9 cellular contexts compared by ENCODE assay signal in the genomic region with DNA sequence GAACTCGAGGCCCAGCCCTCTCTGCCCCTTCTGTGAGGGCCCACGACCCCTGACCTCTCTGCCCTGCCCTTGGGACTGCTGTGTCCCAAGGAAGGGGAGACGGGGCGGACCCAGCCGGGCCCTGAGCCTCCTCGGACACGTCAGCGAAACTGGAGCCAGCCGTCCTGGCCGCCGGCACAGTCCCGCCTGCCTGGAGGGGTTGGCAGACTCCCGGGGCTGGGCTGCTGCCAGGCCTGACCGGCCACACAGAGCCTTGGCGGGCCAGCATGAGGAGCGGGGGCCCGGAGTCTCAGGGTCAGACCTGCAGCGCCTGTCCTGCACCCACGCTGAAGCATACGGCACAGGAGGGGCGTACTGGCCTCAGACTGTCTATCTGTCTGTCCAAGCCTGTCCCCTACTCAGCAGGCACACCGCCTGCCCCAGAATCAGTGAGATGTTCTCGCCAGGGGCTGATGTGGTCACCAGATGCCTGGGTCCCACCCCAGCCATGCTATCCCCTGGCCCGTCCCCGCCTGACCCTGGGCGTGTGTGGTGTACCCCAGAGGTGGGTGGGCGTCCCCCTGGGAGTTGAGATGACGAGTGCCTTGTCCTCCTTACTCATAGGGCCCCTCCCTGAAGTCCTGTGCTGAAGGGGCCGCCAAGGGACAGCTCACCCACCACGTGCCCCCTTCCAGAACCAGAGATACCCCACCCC. TPM values are rescaled to one million over a fixed set of nuclear protein-coding genes. Genes with fewer than 3 reads are reported as not detected.
DNase-seq lines count a peak whose midpoint lies in the region; ATAC-seq and TF ChIP-seq lines count a peak whose summit lies in the region.
"Had no signal": no experiment of that assay in that cellular context is flagged by ENCODE, and none has a peak within 500 bp of the region (broad histone marks: within the 10 kb centered on the region; RNA-seq: fewer than 3 reads in every experiment).

No MANE protein-coding gene starts in this region.

- H3K4me1 ChIP-seq in HUES48 (ENCODE audit: control insufficient read depth, insufficient read depth, low read length) (peaks cover 54% of the 10 kb centered on the region), right lobe of liver (peaks cover 0 to 76% (median 25%) of the 10 kb centered on the region in 4 donors), subcutaneous abdominal adipose tissue (ENCODE audit: control insufficient read depth in 5 of 5, insufficient read depth in 5 of 5, low read length in 5 of 5) (peaks cover 3 to 75% (median 67%) of the 10 kb centered on the region in 5 donors)

- no peaks in the 10 kb centered on the region for H3K27me3 Mint-ChIP-seq in activated naive CD4-positive, alpha-beta T cell treated with anti-CD3 and anti-CD28 coated beads, Interleukin-2, amount 10 ng/mL, durations not matched to agents 7 days and 5 days

- peak overlapping the region; percentile 59 for H3K27ac ChIP-seq in HUES48 (ENCODE audit: low read depth, low read length)
- peak overlapping the region; percentile 76 to 97 (median 91) for H3K27ac ChIP-seq in right lobe of liver
- H3K27ac ChIP-seq in subcutaneous abdominal adipose tissue (ENCODE audit: low read depth, low read length): peak overlapping the region; percentile 81

- no peak for TF ChIP-seq CTCF in choroid plexus epithelial cell (conservative IDR thresholded peaks at IDR 0.05; ENCODE audit: low read depth, low read length)
- TF ChIP-seq CTCF in right lobe of liver (IDR thresholded peaks at IDR 0.05): no peak

- 56% methylated on average over 14 of the region's 30 CpGs for WGBS in right lobe of liver (ENCODE audit: insufficient coverage, low coverage, low lambda C conversion rate, missing lambda C conversion rate)

- no peak for TF ChIP-seq POLR2A in right lobe of liver (IDR thresholded peaks at IDR 0.05)

- no peak overlapping the region for H3K27ac Mint-ChIP-seq in activated naive CD4-positive, alpha-beta T cell treated with anti-CD3 and anti-CD28 coated beads, Interleukin-2, amount 10 ng/mL, durations not matched to agents 7 days and 5 days

- peaks cover 7% of the 10 kb centered on the region; the same call in 1 of the 2 replicates for H3K36me3 ChIP-seq in HUES48 (ENCODE audit: control insufficient read depth, insufficient read depth, low read length)
- H3K36me3 ChIP-seq in right lobe of liver: peaks cover 0 to 4% (median 2%) of the 10 kb centered on the region in 4 donors
- H3K36me3 ChIP-seq in subcutaneous abdominal adipose tissue (ENCODE audit: control insufficient read depth in 5 of 5, insufficient read depth in 5 of 5, low read length in 5 of 5): peaks cover 0 to 28% (median 13%) of the 10 kb centered on the region in 5 donors

- ATAC-seq in right lobe of liver: peak; percentile 46 to 61 (median 50)
- ATAC-seq in HG02588 (IDR thresholded peaks at IDR 0.05; ENCODE audit: unreplicated experiment): no peak
- no peak for ATAC-seq in esophagus mucosa

- peak overlapping the region; percentile 18; the same call in 1 of the 2 replicates for H3K9ac ChIP-seq in HUES48 (ENCODE audit: low read depth, low read length)
- peak overlapping the region in 2 of 5 donors; percentile 61 to 66 for H3K9ac ChIP-seq in subcutaneous abdominal adipose tissue (ENCODE audit: low read length in 5 of 5)

- peaks cover 2% of the 10 kb centered on the region for H3K36me3 Mint-ChIP-seq in activated naive CD4-positive, alpha-beta T cell treated with anti-CD3 and anti-CD28 coated beads, Interleukin-2, amount 10 ng/mL, durations not matched to agents 7 days and 5 days

- no peak overlapping the region for H3K4me3 ChIP-seq in HUES48 (ENCODE audit: low read depth, low read length)
- H3K4me3 ChIP-seq in choroid plexus epithelial cell (ENCODE audit: low read depth, low read length): peak overlapping the region; percentile 11
- H3K4me3 ChIP-seq in right lobe of liver: peak overlapping the region in 2 of 3 donors; percentile 29 to 31
- peak overlapping the region in 3 of 5 donors; percentile 4 to 18 (median 17) for H3K4me3 ChIP-seq in subcutaneous abdominal adipose tissue (ENCODE audit: low read depth in 1 of 5, low read length in 5 of 5)

- intact Hi-C loops in right lobe of liver (cut with DNase I): no loop called here

- no peaks in the 10 kb centered on the region for H3K9me3 Mint-ChIP-seq in activated naive CD4-positive, alpha-beta T cell treated with anti-CD3 and anti-CD28 coated beads, Interleukin-2, amount 10 ng/mL, durations not matched to agents 7 days and 5 days

- H3K4me3 Mint-ChIP-seq in activated naive CD4-positive, alpha-beta T cell treated with anti-CD3 and anti-CD28 coated beads, Interleukin-2, amount 10 ng/mL, durations not matched to agents 7 days and 5 days: no peak overlapping the region

- CTCF ChIA-PET in activated naive CD4-positive, alpha-beta T cell treated with anti-CD3 and anti-CD28 coated beads, Interleukin-2, amount 10 ng/mL, durations not matched to agents 7 days and 5 days (lab: Charles Lee): interaction anchor here (3.0 kb wide), 1 partner anchor 26 kb away, joined by 10 read pairs; no protein-coding TSS in a partner anchor

- H3K27me3 ChIP-seq in HUES48 (ENCODE audit: control insufficient read depth, insufficient read depth, low read length) (no peaks in the 10 kb centered on the region), right lobe of liver (no peaks in the 10 kb centered on the region), subcutaneous abdominal adipose tissue (ENCODE audit: control insufficient read depth in 5 of 5, insufficient read depth in 4 of 5, low read length in 5 of 5) (no peaks in the 10 kb centered on the region)

- DNase-seq in choroid plexus epithelial cell (ENCODE audit: low read depth): peak; percentile 71
- DNase-seq in right lobe of liver: peak; percentile 92 to 97 (median 95)
- DNase-seq in GF-D8 (lab: John Stamatoyannopoulos, UW): no peak
- DNase-seq in activated naive CD4-positive, alpha-beta T cell treated with anti-CD3 and anti-CD28 coated beads, Interleukin-2, amount 10 ng/mL, durations not matched to agents 7 days and 5 days: no peak
- DNase-seq: KG1 had no signal

- H3K9me3 ChIP-seq in HUES48 (ENCODE audit: control insufficient read depth, insufficient read depth, low read length) (no peaks in the 10 kb centered on the region), right lobe of liver (no peaks in the 10 kb centered on the region), subcutaneous abdominal adipose tissue (ENCODE audit: control insufficient read depth in 5 of 5, low read length in 5 of 5) (no peaks in the 10 kb centered on the region)

- peaks cover 11% of the 10 kb centered on the region for H3K4me1 Mint-ChIP-seq in activated naive CD4-positive, alpha-beta T cell treated with anti-CD3 and anti-CD28 coated beads, Interleukin-2, amount 10 ng/mL, durations not matched to agents 7 days and 5 days

RNA-seq across cellular contexts. Expression of gene VASN, which starts 4.6 kb away (rescaled TPM):
- total RNA-seq in right lobe of liver: 10 to 100 TPM; 13.5 to 22.9 (median 16.8) TPM
- 16.6 TPM for total RNA-seq in esophagus mucosa

RNA-seq across cellular contexts. Expression of gene PAM16, which starts 25.2 kb away (rescaled TPM):
- 10 to 100 TPM; 27.9 to 45.9 (median 32.8) TPM for total RNA-seq in right lobe of liver
- 34.3 TPM for total RNA-seq in esophagus mucosa

RNA-seq across cellular contexts. Expression of gene CORO7, which starts 40.1 kb away (rescaled TPM):
- total RNA-seq in right lobe of liver: 10 to 100 TPM in 5 of 6 experiments, 1 to 10 TPM in 1; 7.8 to 22.9 (median 13.3) TPM
- total RNA-seq in esophagus mucosa: 7.9 TPM

RNA-seq across cellular contexts. Expression of gene DNAJA3, which starts 49.4 kb away (rescaled TPM):
- total RNA-seq in right lobe of liver (100 to 1,000 TPM in 2 of 6 experiments, 10 to 100 TPM in 4; 36.4 to 110 (median 49.0) TPM), esophagus mucosa (40.2 TPM)

Comparison
In these comparisons a context has a peak if more than half of its experiments do, and no peak if none do; other contexts are left out.
1. DNase-seq: peak in choroid plexus epithelial cell (single experiment) and right lobe of liver (3 of 3); none in GF-D8 (single experiment) and activated naive CD4-positive, alpha-beta T cell treated with anti-CD3 and anti-CD28 coated beads, Interleukin-2, amount 10 ng/mL, durations not matched to agents 7 days and 5 days (single experiment).
2. ATAC-seq: peak in right lobe of liver (4 of 4); none in HG02588 (single experiment) and esophagus mucosa (single experiment).
3. Peak in every context shown above with its lines, with median percentiles within 50 percentile points of each other: H3K27ac ChIP-seq.